ENCODE assay signal across 8 cellular contexts in the genomic region with DNA sequence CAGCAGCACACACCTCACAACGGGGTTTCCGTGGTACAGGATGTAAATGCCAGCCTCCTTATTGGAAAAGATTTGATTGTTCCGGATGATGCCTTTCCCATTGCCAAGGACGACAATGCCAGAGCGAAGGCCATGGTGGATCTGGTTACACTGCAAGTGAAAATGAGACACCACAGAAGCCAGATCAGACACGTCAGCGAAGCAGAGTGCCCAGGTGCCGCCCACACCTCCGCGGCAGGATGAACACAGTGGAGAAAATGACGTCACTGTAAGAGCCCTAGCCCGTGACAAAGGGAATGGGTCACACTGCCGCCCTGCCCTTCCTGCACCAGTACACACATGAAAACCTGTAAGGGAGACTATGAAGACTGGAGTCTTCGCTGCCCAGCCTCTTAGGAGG. TPM values are rescaled to one million over a fixed set of nuclear protein-coding genes. Genes with fewer than 3 reads are reported as not detected.
DNase-seq lines count a peak whose midpoint lies in the region; ATAC-seq and TF ChIP-seq lines count a peak whose summit lies in the region.

No MANE protein-coding gene starts in this region.

- peak overlapping the region in 12 of 21 experiments; percentile 26 to 77 (median 60) for H3K27ac ChIP-seq in skin epidermis
- no peak overlapping the region for H3K27ac ChIP-seq in aorta (ENCODE audit: low read depth in 1 of 2, low read length in 2 of 2)

- H3K9me3 ChIP-seq in aorta (ENCODE audit: control insufficient read depth, low read length): no peaks in the 10 kb centered on the region

- ATAC-seq in aorta (ENCODE audit: low FRiP score): no peak

- peak overlapping the region; percentile 75 for H3K27ac Mint-ChIP-seq in activated naive CD4-positive, alpha-beta T cell treated with anti-CD3 and anti-CD28 coated beads for 36 hours

- CTCF ChIA-PET in activated naive CD4-positive, alpha-beta T cell treated with anti-CD3 and anti-CD28 coated beads for 36 hours (lab: Charles Lee): interaction anchor here (0.9 kb wide), 1 partner anchor 200 kb away, joined by 3 read pairs; no protein-coding TSS in a partner anchor

- no peak overlapping the region for H3K4me3 ChIP-seq in skin epidermis
- H3K4me3 ChIP-seq in aorta (ENCODE audit: low read length in 2 of 2): no peak overlapping the region

- H3K4me1 Mint-ChIP-seq in activated naive CD4-positive, alpha-beta T cell treated with anti-CD3 and anti-CD28 coated beads for 36 hours (ENCODE audit: low read depth): peaks cover 3% of the 10 kb centered on the region

- H3K9me3 Mint-ChIP-seq in activated naive CD4-positive, alpha-beta T cell treated with anti-CD3 and anti-CD28 coated beads for 36 hours: no peaks in the 10 kb centered on the region

- no peaks in the 10 kb centered on the region for H3K27me3 Mint-ChIP-seq in activated naive CD4-positive, alpha-beta T cell treated with anti-CD3 and anti-CD28 coated beads for 36 hours (ENCODE audit: low read depth)

- TF ChIP-seq CTCF in GM20000 (IDR thresholded peaks at IDR 0.05; ENCODE audit: extremely low read depth, missing control alignments): no peak

- H3K36me3 Mint-ChIP-seq in activated naive CD4-positive, alpha-beta T cell treated with anti-CD3 and anti-CD28 coated beads for 36 hours (ENCODE audit: low read depth): peaks cover 9% of the 10 kb centered on the region

- no peaks in the 10 kb centered on the region for H3K27me3 ChIP-seq in aorta (ENCODE audit: control insufficient read depth in 1 of 2, insufficient read depth in 2 of 2, low read length in 1 of 2)

- intact Hi-C loops in activated naive CD4-positive, alpha-beta T cell treated with anti-CD3 and anti-CD28 coated beads for 36 hours (cut with micrococcal nuclease): no loop called here
- intact Hi-C loops in aorta (cut with DNase I): no loop called here

- 82 to 84% methylated on average over 14 of the region's 14 CpGs for WGBS in aorta, 2 donors

- peak; percentile 73 for DNase-seq in GM20000 (ENCODE audit: low spot score)
- peak; percentile 73 for DNase-seq in NCI-H748 (lab: John Stamatoyannopoulos, UW; ENCODE audit: unreplicated experiment)
- DNase-seq in activated naive CD4-positive, alpha-beta T cell treated with anti-CD3 and anti-CD28 coated beads for 36 hours: peak; percentile 58
- no peak for DNase-seq in 8988T
- no peak for DNase-seq in effector CD8-positive, alpha-beta T cell (lab: John Stamatoyannopoulos, UW)
- DNase-seq in aorta: no peak
- no peak for DNase-seq in NCI-H524 (lab: John Stamatoyannopoulos, UW)

- H3K4me3 Mint-ChIP-seq in activated naive CD4-positive, alpha-beta T cell treated with anti-CD3 and anti-CD28 coated beads for 36 hours: peak overlapping the region; percentile 37

- H3K4me1 ChIP-seq in aorta (ENCODE audit: control insufficient read depth in 1 of 2, insufficient read depth in 2 of 2, low read length in 2 of 2): no peaks in the 10 kb centered on the region

- peaks cover 0 to 4% of the 10 kb centered on the region in 2 donors for H3K36me3 ChIP-seq in aorta (ENCODE audit: control insufficient read depth in 1 of 2, insufficient read depth in 2 of 2, low read length in 1 of 2)

RNA-seq across cellular contexts. Expression of a gene that starts 43.4 kb away (rescaled TPM):
- 10 to 100 TPM; 60.7 to 62.9 TPM for total RNA-seq in activated naive CD4-positive, alpha-beta T cell treated with anti-CD3 and anti-CD28 coated beads for 36 hours
- total RNA-seq in aorta: 10 to 100 TPM; 16.7 to 23.8 TPM
- polyA plus RNA-seq in aorta: 10 to 100 TPM; 15.1 to 25.7 TPM

RNA-seq across cellular contexts. Expression of a gene that starts 47.1 kb away (rescaled TPM):
- 1 to 10 TPM; 1.0 to 1.1 TPM for total RNA-seq in activated naive CD4-positive, alpha-beta T cell treated with anti-CD3 and anti-CD28 coated beads for 36 hours
- 1 to 10 TPM; 6.2 to 7.8 TPM for total RNA-seq in aorta
- polyA plus RNA-seq in aorta: 1 to 10 TPM in 1 of 2 donors, under 1 TPM in 1; 0.38 to 7.4 TPM

Comparison
In these comparisons a context has a peak if more than half of its experiments do, and no peak if none do; other contexts are left out.
1. DNase-seq: peak in GM20000 (single experiment), NCI-H748 (single experiment) and activated naive CD4-positive, alpha-beta T cell treated with anti-CD3 and anti-CD28 coated beads for 36 hours (single experiment); none in 8988T (single experiment), effector CD8-positive, alpha-beta T cell (single experiment), aorta (0 of 2) and NCI-H524 (0 of 2).
2. H3K27ac ChIP-seq: peak in skin epidermis (12 of 21); none in aorta (0 of 2).